Comparison of ENCODE assay signal across 9 cellular contexts in genomic region chr17:82647593-82648164, GRCh38. TPM values are rescaled to one million over a fixed set of nuclear protein-coding genes. Genes with fewer than 3 reads are reported as not detected.
A peak's percentile ranks its signal among the peaks of the same experiment; 100 is the strongest.
DNase-seq lines count a peak whose midpoint lies in the region; ATAC-seq, FAIRE-seq and TF ChIP-seq lines count a peak whose summit lies in the region.
"Had no signal": no experiment of that assay in that cellular context is flagged by ENCODE, and none has a peak within 500 bp of the region (broad histone marks: within the 10 kb centered on the region; RNA-seq: fewer than 3 reads in every experiment).

No MANE protein-coding gene starts in this region.

- peaks cover 52% of the 10 kb centered on the region for H4K20me1 ChIP-seq in smooth muscle cell (ENCODE audit: low read depth)

- H3K4me1 Mint-ChIP-seq in activated naive CD8-positive, alpha-beta T cell (ENCODE audit: low read depth), result peaks cover 26% of the 10 kb centered on the region

- H3K27ac ChIP-seq in smooth muscle cell (ENCODE audit: low read depth), result peak overlapping the region; percentile 92

- H3F3A ChIP-seq in smooth muscle cell (ENCODE audit: low read depth), result no peaks in the 10 kb centered on the region

- no peak for TF ChIP-seq CTCF in smooth muscle cell (IDR thresholded peaks at IDR 0.05; ENCODE audit: borderline replicate concordance, insufficient read depth, poor library complexity, severe bottlenecking)

- H2AFZ ChIP-seq in smooth muscle cell (ENCODE audit: low read depth), result no peak overlapping the region

- peak overlapping the region; percentile 85 for H3K4me3 Mint-ChIP-seq in activated naive CD8-positive, alpha-beta T cell

- FAIRE-seq in GM12892 (lab: Jason Lieb, UNC), result no peak
- FAIRE-seq: islet of Langerhans had no signal

- no peaks in the 10 kb centered on the region for H3K36me3 ChIP-seq in smooth muscle cell (ENCODE audit: low read depth)

- no peaks in the 10 kb centered on the region for H3K27me3 ChIP-seq in smooth muscle cell (ENCODE audit: low read depth)

- peak overlapping the region; percentile 99 for H3K4me2 ChIP-seq in smooth muscle cell

- H3K9me3 ChIP-seq in smooth muscle cell (replicated peaks; ENCODE audit: low read depth), result no peaks in the 10 kb centered on the region

- H3K9me3 Mint-ChIP-seq in activated naive CD8-positive, alpha-beta T cell (ENCODE audit: low read depth), result no peaks in the 10 kb centered on the region

- peaks cover 53% of the 10 kb centered on the region for H3K79me2 ChIP-seq in smooth muscle cell (ENCODE audit: low read depth)

- peaks cover 2% of the 10 kb centered on the region for H3K36me3 Mint-ChIP-seq in activated naive CD8-positive, alpha-beta T cell

- peak overlapping the region; percentile 82 for H3K4me3 ChIP-seq in smooth muscle cell

- peak overlapping the region; percentile 97 for H3K9ac ChIP-seq in smooth muscle cell (ENCODE audit: low read depth)

- DNase-seq in GM12892 (ENCODE audit: insufficient read length) (peak; percentile 63), RPMI8226 (peak; percentile 51), hepatic stellate cell (ENCODE audit: low spot score) (peak; percentile 64), smooth muscle cell (lab: John Stamatoyannopoulos, UW; ENCODE audit: unreplicated experiment) (peak; percentile 32), AML-193 (lab: John Stamatoyannopoulos, UW) (no peak), NCI-H226 (no peak)

- no peaks in the 10 kb centered on the region for H3K27me3 Mint-ChIP-seq in activated naive CD8-positive, alpha-beta T cell

- no peak overlapping the region for H3K27ac Mint-ChIP-seq in activated naive CD8-positive, alpha-beta T cell

- ATAC-seq in HG02759 (IDR thresholded peaks at IDR 0.05; ENCODE audit: unreplicated experiment), result peak; percentile 36

- H3K4me1 ChIP-seq in smooth muscle cell (ENCODE audit: low read depth), result peaks cover 5% of the 10 kb centered on the region

- no peak for TF ChIP-seq POLR2A in GM12892 (IDR thresholded peaks at IDR 0.05; ENCODE audit: low read depth, low read length)

- 2% methylated on average over 35 of the region's 54 CpGs for WGBS in smooth muscle cell (ENCODE audit: low lambda C conversion rate)

RNA-seq across cellular contexts. Expression of gene WDR45B, which starts 0.6 kb away (rescaled TPM):
- polyA plus RNA-seq in GM12892 (2012; ENCODE audit: missing spikeins), result 36.7 TPM
- total RNA-seq in smooth muscle cell, result 76.7 and 94.6 TPM in 2 replicates
- 73.0 and 80.5 TPM in 2 replicates for polyA plus RNA-seq in smooth muscle cell

RNA-seq across cellular contexts. Expression of gene RAB40B, which starts 50.8 kb away (rescaled TPM):
- 1.4 TPM for polyA plus RNA-seq in GM12892 (2012; ENCODE audit: missing spikeins)
- 5.6 and 12.0 TPM in 2 replicates for total RNA-seq in smooth muscle cell
- polyA plus RNA-seq in smooth muscle cell, result 16.0 and 20.5 TPM in 2 replicates

Comparison
In these comparisons a context has a peak if more than half of its experiments do, and no peak if none do; other contexts are left out.
1. DNase-seq: peak in GM12892 (single experiment), RPMI8226 (single experiment), hepatic stellate cell (single experiment) and smooth muscle cell (single experiment); none in AML-193 (0 of 2) and NCI-H226 (single experiment).